20 cellular contexts compared by ENCODE assay signal in the genomic region with DNA sequence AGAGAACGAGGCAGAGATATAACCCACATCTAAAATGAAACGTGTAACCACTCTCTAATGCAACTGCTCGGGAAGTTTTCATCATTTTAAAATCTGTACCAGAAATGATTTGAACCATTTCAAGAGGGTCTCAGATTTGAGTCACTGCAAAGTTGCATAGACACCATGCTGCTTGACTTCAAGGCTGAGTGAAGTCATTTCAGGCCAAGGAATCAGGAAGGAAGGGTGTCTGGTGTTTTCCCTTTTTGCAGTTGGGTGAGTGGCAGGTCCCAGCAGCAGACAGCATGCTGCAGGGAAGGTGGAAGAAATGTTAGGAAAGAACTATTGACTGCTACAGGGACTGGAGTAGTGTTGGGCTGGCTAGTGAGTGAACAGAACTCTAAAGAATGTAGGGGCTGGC. TPM values are rescaled to one million over a fixed set of nuclear protein-coding genes. Genes with fewer than 3 reads are reported as not detected.
A peak's percentile ranks its signal among the peaks of the same experiment; 100 is the strongest.
DNase-seq lines count a peak whose midpoint lies in the region; ATAC-seq and TF ChIP-seq lines count a peak whose summit lies in the region.
"Had no signal": no experiment of that assay in that cellular context is flagged by ENCODE, and none has a peak within 500 bp of the region (broad histone marks: within the 10 kb centered on the region; RNA-seq: fewer than 3 reads in every experiment).

No MANE protein-coding gene starts in this region.

- peak; percentile 23 to 27 for DNase-seq in activated T-cell treated with anti-CD3 and anti-CD28 coated beads, Interleukin-2, amount 50 U/mL, for 72 hours
- no peak for DNase-seq in activated T-cell treated with anti-CD3 and anti-CD28 coated beads, Interleukin-2, amount 50 U/mL, for 4 hours
- DNase-seq in HFFc6, result no peak
- no peak for DNase-seq in NOMO-1 treated with DMSO at 0.1 percent for 48 hours (lab: John Stamatoyannopoulos, UW; ENCODE audit: unreplicated experiment)
- DNase-seq: ACHN; activated effector memory CD4-positive, alpha-beta T cell treated with Interleukin-2 at 50 U/mL for 16 hours; CD4-positive, alpha-beta T cell; effector CD8-positive, alpha-beta T cell; esophagus squamous epithelium; left cardiac atrium; NCI-H1930; NCI-H510A; Right ventricle myocardium superior; stimulated activated CD4-positive, alpha-beta T cell treated with anti-CD3 and anti-CD28 coated beads, Interleukin-2, amount 100 ng/mL, for 48 hours had no signal

- ATAC-seq in activated T-cell treated with anti-CD3 and anti-CD28 coated beads, Interleukin-2, amount 50 U/mL, for 72 hours (replicated peaks in 1 of 2), result peak; percentile 84 to 90
- ATAC-seq in activated T-cell treated with anti-CD3 and anti-CD28 coated beads, Interleukin-2, amount 50 U/mL, for 4 hours, result no peak
- ATAC-seq in GM21381 (IDR thresholded peaks at IDR 0.05; ENCODE audit: unreplicated experiment), result no peak
- ATAC-seq: left cardiac atrium had no signal

- peaks cover 3% of the 10 kb centered on the region in 2 donors for H3K36me3 Mint-ChIP-seq in activated T-cell treated with anti-CD3 and anti-CD28 coated beads, Interleukin-2, amount 50 U/mL, for 72 hours (ENCODE audit: insufficient read depth in 2 of 2)
- H3K36me3 Mint-ChIP-seq in activated T-cell treated with anti-CD3 and anti-CD28 coated beads, Interleukin-2, amount 50 U/mL, for 4 hours (ENCODE audit: insufficient read depth), result peaks cover 17% of the 10 kb centered on the region
- peaks cover under 1% of the 10 kb centered on the region for H3K36me3 Mint-ChIP-seq in IgD-negative memory B cell
- peaks cover 9% of the 10 kb centered on the region for H3K36me3 Mint-ChIP-seq in brain
- peaks cover 23% of the 10 kb centered on the region for H3K36me3 Mint-ChIP-seq in stimulated activated naive CD8-positive, alpha-beta T cell treated with anti-CD3 and anti-CD28 coated beads, Interleukin-15, Interleukin-2, amounts not matched to agents 100 ng/mL and 50 ng/mL, for 24 hours (ENCODE audit: low read depth)
- peaks cover 21% of the 10 kb centered on the region for H3K36me3 Mint-ChIP-seq in HFFc6 (ENCODE audit: low read depth)

- TF ChIP-seq CTCF in brain (conservative IDR thresholded peaks at IDR 0.05) (no peak), HFFc6 (IDR thresholded peaks at IDR 0.05) (no peak)

- peak overlapping the region; percentile 18 to 21 for H3K4me3 Mint-ChIP-seq in activated T-cell treated with anti-CD3 and anti-CD28 coated beads, Interleukin-2, amount 50 U/mL, for 72 hours
- no peak overlapping the region for H3K4me3 Mint-ChIP-seq in activated T-cell treated with anti-CD3 and anti-CD28 coated beads, Interleukin-2, amount 50 U/mL, for 4 hours
- H3K4me3 Mint-ChIP-seq in IgD-negative memory B cell (peak overlapping the region in 3 of 4 donors; percentile 46 to 74 (median 51)), brain (no peak overlapping the region), HFFc6 (no peak overlapping the region)
- H3K4me3 Mint-ChIP-seq in stimulated activated naive CD8-positive, alpha-beta T cell treated with anti-CD3 and anti-CD28 coated beads, Interleukin-15, Interleukin-2, amounts not matched to agents 100 ng/mL and 50 ng/mL, for 24 hours, result no peak overlapping the region
- H3K4me3 Mint-ChIP-seq: CD4-positive, alpha-beta T cell; nephron had no signal

- no peaks in the 10 kb centered on the region for H3K27me3 Mint-ChIP-seq in activated T-cell treated with anti-CD3 and anti-CD28 coated beads, Interleukin-2, amount 50 U/mL, for 72 hours (ENCODE audit: low read depth)
- no peaks in the 10 kb centered on the region for H3K27me3 Mint-ChIP-seq in activated T-cell treated with anti-CD3 and anti-CD28 coated beads, Interleukin-2, amount 50 U/mL, for 4 hours (ENCODE audit: low read depth)
- H3K27me3 Mint-ChIP-seq in IgD-negative memory B cell (no peaks in the 10 kb centered on the region), brain (no peaks in the 10 kb centered on the region), HFFc6 (ENCODE audit: insufficient read depth) (peaks cover 7% of the 10 kb centered on the region)
- H3K27me3 Mint-ChIP-seq in stimulated activated naive CD8-positive, alpha-beta T cell treated with anti-CD3 and anti-CD28 coated beads, Interleukin-15, Interleukin-2, amounts not matched to agents 100 ng/mL and 50 ng/mL, for 24 hours, result no peaks in the 10 kb centered on the region
- H3K27me3 Mint-ChIP-seq: CD4-positive, alpha-beta T cell; progenitor cell of endocrine pancreas had no signal

- peaks cover 20% of the 10 kb centered on the region for H3K4me1 Mint-ChIP-seq in activated T-cell treated with anti-CD3 and anti-CD28 coated beads, Interleukin-2, amount 50 U/mL, for 72 hours (ENCODE audit: low read depth)
- H3K4me1 Mint-ChIP-seq in activated T-cell treated with anti-CD3 and anti-CD28 coated beads, Interleukin-2, amount 50 U/mL, for 4 hours (ENCODE audit: low read depth), result peaks cover 3% of the 10 kb centered on the region
- H3K4me1 Mint-ChIP-seq in IgD-negative memory B cell, result peaks cover 21 to 48% (median 40%) of the 10 kb centered on the region in 3 donors
- H3K4me1 Mint-ChIP-seq in brain, result peaks cover 19% of the 10 kb centered on the region
- peaks cover 9% of the 10 kb centered on the region for H3K4me1 Mint-ChIP-seq in stimulated activated naive CD8-positive, alpha-beta T cell treated with anti-CD3 and anti-CD28 coated beads, Interleukin-15, Interleukin-2, amounts not matched to agents 100 ng/mL and 50 ng/mL, for 24 hours (ENCODE audit: low read depth)
- H3K4me1 Mint-ChIP-seq in HFFc6 (ENCODE audit: low read depth), result no peaks in the 10 kb centered on the region
- H3K4me1 Mint-ChIP-seq: nephron had no signal

- peak overlapping the region; percentile 42 for H3K27ac Mint-ChIP-seq in activated T-cell treated with anti-CD3 and anti-CD28 coated beads, Interleukin-2, amount 50 U/mL, for 72 hours
- peak overlapping the region; percentile 41 to 91 (median 56) for H3K27ac Mint-ChIP-seq in IgD-negative memory B cell
- peak overlapping the region in 3 of 5 experiments; percentile 84 to 90 (median 84) for H3K27ac Mint-ChIP-seq in brain
- H3K27ac Mint-ChIP-seq in stimulated activated naive CD8-positive, alpha-beta T cell treated with anti-CD3 and anti-CD28 coated beads, Interleukin-15, Interleukin-2, amounts not matched to agents 100 ng/mL and 50 ng/mL, for 24 hours, result peak overlapping the region; percentile 36
- H3K27ac Mint-ChIP-seq in HFFc6, result no peak overlapping the region
- H3K27ac Mint-ChIP-seq: CD4-positive, alpha-beta T cell; nephron; progenitor cell of endocrine pancreas had no signal

- no peaks in the 10 kb centered on the region for H3K9me3 Mint-ChIP-seq in activated T-cell treated with anti-CD3 and anti-CD28 coated beads, Interleukin-2, amount 50 U/mL, for 72 hours
- no peaks in the 10 kb centered on the region for H3K9me3 Mint-ChIP-seq in activated T-cell treated with anti-CD3 and anti-CD28 coated beads, Interleukin-2, amount 50 U/mL, for 4 hours
- no peaks in the 10 kb centered on the region for H3K9me3 Mint-ChIP-seq in IgD-negative memory B cell
- H3K9me3 Mint-ChIP-seq in brain, result no peaks in the 10 kb centered on the region
- no peaks in the 10 kb centered on the region for H3K9me3 Mint-ChIP-seq in stimulated activated naive CD8-positive, alpha-beta T cell treated with anti-CD3 and anti-CD28 coated beads, Interleukin-15, Interleukin-2, amounts not matched to agents 100 ng/mL and 50 ng/mL, for 24 hours
- peaks cover 5% of the 10 kb centered on the region for H3K9me3 Mint-ChIP-seq in HFFc6
- H3K9me3 Mint-ChIP-seq: CD4-positive, alpha-beta T cell; nephron had no signal

RNA-seq across cellular contexts. Expression of a gene that starts 16.5 kb away (rescaled TPM):
- total RNA-seq in activated T-cell treated with anti-CD3 and anti-CD28 coated beads, Interleukin-2, amount 50 U/mL, for 72 hours, result 10 to 100 TPM; 35.5 to 43.0 TPM
- total RNA-seq in activated T-cell treated with anti-CD3 and anti-CD28 coated beads, Interleukin-2, amount 50 U/mL, for 4 hours, result 10 to 100 TPM; 23.1 to 26.8 (median 25.3) TPM
- 44.5 TPM for polyA plus RNA-seq in IgD-negative memory B cell
- polyA plus RNA-seq in brain (ENCODE audit: insufficient read depth, low read depth, low replicate concordance), result 22.2 TPM
- total RNA-seq in HFFc6 (2021; fragmentation: NEBNext Ultra II Directional; extraction: Animal tissue kit (Norgen Biotek cat#: 25700)), result 10 to 100 TPM; 28.5 to 38.0 (median 34.9) TPM

RNA-seq across cellular contexts. Expression of a gene that starts 20.8 kb away (rescaled TPM):
- total RNA-seq in activated T-cell treated with anti-CD3 and anti-CD28 coated beads, Interleukin-2, amount 50 U/mL, for 72 hours, result 1 to 10 TPM; 1.7 to 5.5 TPM
- total RNA-seq in activated T-cell treated with anti-CD3 and anti-CD28 coated beads, Interleukin-2, amount 50 U/mL, for 4 hours, result 1 to 10 TPM; 2.3 to 3.6 (median 2.8) TPM
- polyA plus RNA-seq in IgD-negative memory B cell (0.16 TPM), brain (ENCODE audit: insufficient read depth, low read depth, low replicate concordance) (43.9 TPM)
- 1 to 10 TPM; 1.5 to 3.3 (median 2.0) TPM for total RNA-seq in HFFc6 (2021; fragmentation: NEBNext Ultra II Directional; extraction: Animal tissue kit (Norgen Biotek cat#: 25700))

RNA-seq across cellular contexts. Expression of a gene that starts 42.6 kb away (rescaled TPM):
- total RNA-seq in activated T-cell treated with anti-CD3 and anti-CD28 coated beads, Interleukin-2, amount 50 U/mL, for 72 hours, result 10 to 100 TPM; 44.2 to 46.6 TPM
- 10 to 100 TPM; 56.2 to 65.3 (median 60.9) TPM for total RNA-seq in activated T-cell treated with anti-CD3 and anti-CD28 coated beads, Interleukin-2, amount 50 U/mL, for 4 hours
- polyA plus RNA-seq in IgD-negative memory B cell (4.8 TPM), brain (ENCODE audit: insufficient read depth, low read depth, low replicate concordance) (18.9 TPM)
- total RNA-seq in HFFc6 (2021; fragmentation: NEBNext Ultra II Directional; extraction: Animal tissue kit (Norgen Biotek cat#: 25700)), result 10 to 100 TPM; 19.8 to 24.5 (median 22.0) TPM

Comparison
In these comparisons a context has a peak if more than half of its experiments do, and no peak if none do; other contexts are left out.
1. ATAC-seq: peak in activated T-cell treated with anti-CD3 and anti-CD28 coated beads, Interleukin-2, amount 50 U/mL, for 72 hours (2 of 2); none in activated T-cell treated with anti-CD3 and anti-CD28 coated beads, Interleukin-2, amount 50 U/mL, for 4 hours (0 of 2) and GM21381 (single experiment).
2. DNase-seq: peak in activated T-cell treated with anti-CD3 and anti-CD28 coated beads, Interleukin-2, amount 50 U/mL, for 72 hours (2 of 2); none in activated T-cell treated with anti-CD3 and anti-CD28 coated beads, Interleukin-2, amount 50 U/mL, for 4 hours (single experiment), HFFc6 (single experiment) and NOMO-1 treated with DMSO at 0.1 percent for 48 hours (single experiment).
3. H3K4me3 Mint-ChIP-seq: peak in activated T-cell treated with anti-CD3 and anti-CD28 coated beads, Interleukin-2, amount 50 U/mL, for 72 hours (2 of 2) and IgD-negative memory B cell (3 of 4); none in activated T-cell treated with anti-CD3 and anti-CD28 coated beads, Interleukin-2, amount 50 U/mL, for 4 hours (single experiment), brain (0 of 5), stimulated activated naive CD8-positive, alpha-beta T cell treated with anti-CD3 and anti-CD28 coated beads, Interleukin-15, Interleukin-2, amounts not matched to agents 100 ng/mL and 50 ng/mL, for 24 hours (single experiment) and HFFc6 (single experiment).